ENCODE assay signal across 10 cellular contexts in the genomic region with DNA sequence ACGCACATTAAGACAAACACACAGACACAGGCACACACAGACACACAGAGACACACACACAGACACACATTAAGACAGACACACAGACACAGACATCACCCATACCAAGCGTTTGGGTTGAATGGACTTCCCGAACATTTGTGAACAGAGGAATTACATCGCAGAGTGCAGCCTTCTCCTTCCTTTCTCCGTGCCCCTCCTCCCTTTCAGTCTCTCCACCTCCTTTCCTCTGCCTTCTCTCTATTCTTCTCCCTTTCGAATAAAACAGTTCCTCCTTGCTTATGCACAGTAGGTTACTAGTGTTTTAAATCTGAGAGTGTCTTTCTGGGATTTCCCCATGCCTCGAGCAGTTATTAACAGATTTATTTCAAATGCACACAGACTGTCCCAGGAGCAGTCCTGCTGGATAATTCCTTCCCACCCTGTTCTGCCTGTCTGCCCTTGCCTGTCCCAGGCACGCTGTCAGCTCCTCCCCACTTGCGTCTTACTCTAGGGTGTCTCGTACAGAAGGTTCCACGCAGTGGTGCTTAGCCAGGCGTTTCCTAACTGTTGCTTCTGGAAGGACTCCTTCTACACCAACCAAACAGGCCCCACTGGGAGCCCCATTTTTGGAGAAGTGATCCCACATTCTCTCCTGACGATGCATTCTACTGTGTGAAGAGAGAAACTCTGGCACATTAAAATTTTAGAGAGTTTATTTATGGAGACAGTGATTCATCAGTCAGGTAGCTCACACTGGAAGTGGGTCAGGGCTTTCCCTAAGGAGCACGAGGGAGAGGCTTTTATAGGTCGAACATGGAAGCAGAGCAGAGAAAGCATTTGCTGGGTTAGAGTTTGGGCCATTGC.
DNase-seq lines count a peak whose midpoint lies in the region; ATAC-seq and TF ChIP-seq lines count a peak whose summit lies in the region.
"Had no signal": no experiment of that assay in that cellular context is flagged by ENCODE, and none has a peak within 500 bp of the region (broad histone marks: within the 10 kb centered on the region; RNA-seq: fewer than 3 reads in every experiment).

No MANE protein-coding gene starts in this region.

- H3K9me3 ChIP-seq in esophagus (ENCODE audit: control insufficient read depth in 2 of 2, insufficient read depth in 1 of 2, low read depth in 1 of 2, low read length in 1 of 2) (no peaks in the 10 kb centered on the region), mucosa of descending colon (no peaks in the 10 kb centered on the region), upper lobe of right lung (no peaks in the 10 kb centered on the region)

- H3K36me3 ChIP-seq in esophagus (ENCODE audit: control insufficient read depth in 2 of 2, insufficient read depth in 2 of 2, low read length in 1 of 2): no peaks in the 10 kb centered on the region
- H3K36me3 ChIP-seq in mucosa of descending colon (ENCODE audit: low read depth): no peaks in the 10 kb centered on the region
- no peaks in the 10 kb centered on the region for H3K36me3 ChIP-seq in upper lobe of right lung

- 24 to 47% methylated on average over 15 of the region's 15 CpGs for WGBS in esophagus, 2 donors

- intact Hi-C loops in mucosa of descending colon (cut with DNase I, micrococcal nuclease): loop anchor here in 1 of 2 donors (10.0 kb wide), 1 partner anchor 309 kb away; the partner anchor contains the start of gene RCCD1
- intact Hi-C loops in upper lobe of right lung (cut with DNase I): no loop called here

- H3K27me3 ChIP-seq in esophagus (ENCODE audit: control insufficient read depth in 1 of 2, insufficient read depth in 2 of 2, low read length in 2 of 2) (no peaks in the 10 kb centered on the region), upper lobe of right lung (peaks cover 5% of the 10 kb centered on the region)

- DNase-seq in MV-4-11 (lab: John Stamatoyannopoulos, UW) (peak; percentile 81), mucosa of descending colon (peak in 1 of 3 donors; percentile 13), upper lobe of right lung (no peak)
- DNase-seq: DND-41; NCI-H446 treated with DMSO at 0.1 percent for 48 hours; stimulated activated naive CD4-positive, alpha-beta T cell treated with Interleukin-2 at 50 U/mL for 16 hours had no signal

- ATAC-seq in mucosa of descending colon (peak; percentile 48), upper lobe of right lung (peak; percentile 49), GM21526 (IDR thresholded peaks at IDR 0.05; ENCODE audit: low FRiP score, unreplicated experiment) (no peak), GM19328 (IDR thresholded peaks at IDR 0.05; ENCODE audit: unreplicated experiment) (no peak), GM21529 (IDR thresholded peaks at IDR 0.05; ENCODE audit: unreplicated experiment) (no peak)

- peak overlapping the region; percentile 14 to 71 for H3K27ac ChIP-seq in esophagus (ENCODE audit: low read depth in 2 of 2, low read length in 1 of 2)
- H3K27ac ChIP-seq in upper lobe of right lung: no peak overlapping the region

- peaks cover 0 to 7% of the 10 kb centered on the region in 2 donors for H3K4me1 ChIP-seq in esophagus (ENCODE audit: control insufficient read depth in 2 of 2, insufficient read depth in 2 of 2, low read length in 1 of 2)
- H3K4me1 ChIP-seq in mucosa of descending colon (ENCODE audit: low read depth): no peaks in the 10 kb centered on the region
- no peaks in the 10 kb centered on the region for H3K4me1 ChIP-seq in upper lobe of right lung

- no peak overlapping the region for H3K4me3 ChIP-seq in esophagus (ENCODE audit: low read depth in 1 of 2, low read length in 2 of 2)
- H3K4me3 ChIP-seq in mucosa of descending colon: no peak overlapping the region
- no peak overlapping the region for H3K4me3 ChIP-seq in upper lobe of right lung

- TF ChIP-seq CTCF in mucosa of descending colon (IDR thresholded peaks at IDR 0.05) (no peak), upper lobe of right lung (IDR thresholded peaks at IDR 0.05) (no peak)

Comparison
In these comparisons a context has a peak if more than half of its experiments do, and no peak if none do; other contexts are left out.
1. ATAC-seq: peak in mucosa of descending colon (single experiment) and upper lobe of right lung (single experiment); none in GM21526 (single experiment), GM19328 (single experiment) and GM21529 (single experiment).